ENCODE assay signal across 22 cellular contexts in the genomic region with DNA sequence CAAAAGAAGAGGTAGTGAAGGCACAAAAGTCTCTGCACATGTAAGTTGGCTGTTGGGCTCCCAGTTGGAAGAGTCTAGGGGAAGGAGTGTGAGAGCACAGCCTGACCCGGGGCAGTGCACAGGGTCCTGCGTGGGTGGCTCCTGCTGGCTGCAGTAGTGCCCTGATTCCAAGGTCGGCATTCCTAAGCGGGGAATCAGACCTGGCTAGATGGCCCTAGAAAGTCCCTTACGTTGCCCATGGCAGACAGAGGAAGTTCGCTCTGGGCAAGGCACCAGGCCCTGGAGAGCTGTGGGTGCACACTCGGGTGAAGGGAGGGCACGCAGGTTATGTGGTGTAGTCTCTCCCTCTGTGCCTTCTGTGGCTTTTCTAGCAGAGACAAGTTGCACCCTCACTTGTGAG. TPM values are rescaled to one million over a fixed set of nuclear protein-coding genes. Genes with fewer than 3 reads are reported as not detected.
DNase-seq lines count a peak whose midpoint lies in the region; ATAC-seq, FAIRE-seq and TF ChIP-seq lines count a peak whose summit lies in the region.
"Had no signal": no experiment of that assay in that cellular context is flagged by ENCODE, and none has a peak within 500 bp of the region (broad histone marks: within the 10 kb centered on the region; RNA-seq: fewer than 3 reads in every experiment).

No MANE protein-coding gene starts in this region.

- TF ChIP-seq EP300 in H1 (IDR thresholded peaks at IDR 0.05; ENCODE audit: borderline replicate concordance in 1 of 2, low read depth in 2 of 2, low read length in 2 of 2): no peak
- TF ChIP-seq EP300 in HepG2 (IDR thresholded peaks at IDR 0.05; ENCODE audit: low read depth in 2 of 2, low read length in 2 of 2): no peak
- no peak for TF ChIP-seq EP300 in HepG2 (CRISPR knock-in tag; IDR thresholded peaks at IDR 0.05; ENCODE audit: borderline replicate concordance)
- no peak for TF ChIP-seq EP300 in sigmoid colon (IDR thresholded peaks at IDR 0.05)

- no peaks in the 10 kb centered on the region for H3K23me2 ChIP-seq in H1 (ENCODE audit: low read depth, low read length)

- H4K20me1 ChIP-seq in H1 (replicated peaks in 1 of 2; ENCODE audit: control insufficient read depth in 1 of 2, insufficient read depth in 2 of 2, low read length in 2 of 2): peaks cover 5 to 28% of the 10 kb centered on the region in 2 experiments
- H4K20me1 ChIP-seq in HepG2 (ENCODE audit: insufficient read depth, low read length): no peaks in the 10 kb centered on the region

- no peaks in the 10 kb centered on the region for H3K4me1 ChIP-seq in H1 (replicated peaks in 1 of 4; ENCODE audit: control insufficient read depth in 3 of 4, insufficient read depth in 4 of 4, low read length in 3 of 4)
- peaks cover 9% of the 10 kb centered on the region; the same call in 1 of the 2 replicates for H3K4me1 ChIP-seq in HepG2 (ENCODE audit: insufficient read depth, low read length)
- peaks cover 0 to 20% (median 7%) of the 10 kb centered on the region in 4 donors for H3K4me1 ChIP-seq in sigmoid colon
- no peaks in the 10 kb centered on the region for H3K4me1 ChIP-seq in mesenchymal stem cell (ENCODE audit: control insufficient read depth, insufficient read depth, low read depth, low read length)
- H3K4me1 ChIP-seq: Peyer's patch had no signal

- peak; percentile 41 for ATAC-seq in HepG2
- ATAC-seq: CD8-positive, alpha-beta T cell had no signal

- TF ChIP-seq POLR2A in H1 (IDR thresholded peaks at IDR 0.05; ENCODE audit: control extremely low read depth in 1 of 2, low read depth in 2 of 2, low read length in 2 of 2) (peak in 1 of 2 experiments; percentile 8; a peak in 1 of 3 replicates), HepG2 (IDR thresholded peaks at IDR 0.05; ENCODE audit: insufficient read depth in 1 of 2, low read depth in 2 of 2, low read length in 2 of 2) (no peak), sigmoid colon (IDR thresholded peaks at IDR 0.05) (no peak)

- TF ChIP-seq RAD21 in H1 (IDR thresholded peaks at IDR 0.05 in 1 of 2, conservative IDR thresholded peaks at IDR 0.05 in 1 of 2; ENCODE audit: low read depth in 2 of 2, low read length in 2 of 2) (no peak), HepG2 (CRISPR knock-in tag; IDR thresholded peaks at IDR 0.05) (no peak)

- FAIRE-seq in H1 (lab: Jason Lieb, UNC) (no peak), HepG2 (lab: Jason Lieb, UNC) (no peak)
- FAIRE-seq: D721Med, G401.6 had no signal

- CTCF ChIA-PET in H1 (lab: Charles Lee; ENCODE audit: partially characterized antibody) (no interaction called here), HepG2 (lab: Yijun Ruan, JAX; ENCODE audit: low intra/inter-chr PET ratio, low total read pairs) (no interaction called here)

- H4K91ac ChIP-seq in H1 (replicated peaks; ENCODE audit: insufficient read length, low read length): no peak overlapping the region
- H4K91ac ChIP-seq in mesenchymal stem cell (ENCODE audit: low read length): no peak overlapping the region

- H3K9me3 ChIP-seq in H1 (ENCODE audit: insufficient read depth in 2 of 2, low read depth in 1 of 2, low read length in 1 of 2) (no peaks in the 10 kb centered on the region), HepG2 (ENCODE audit: low read length) (no peaks in the 10 kb centered on the region), sigmoid colon (no peaks in the 10 kb centered on the region), mesenchymal stem cell (ENCODE audit: control insufficient read depth, low read length) (no peaks in the 10 kb centered on the region)
- H3K9me3 ChIP-seq: Peyer's patch had no signal

- H3K79me2 ChIP-seq in H1 (ENCODE audit: control insufficient read depth in 1 of 2, insufficient read depth in 2 of 2, low read length in 2 of 2) (no peaks in the 10 kb centered on the region), HepG2 (ENCODE audit: insufficient read depth, low read length) (no peaks in the 10 kb centered on the region)

- H2BK5ac ChIP-seq in H1 (ENCODE audit: low read depth, low read length): no peak overlapping the region
- no peak overlapping the region for H2BK5ac ChIP-seq in mesenchymal stem cell (ENCODE audit: low read depth, low read length, poor library complexity, severe bottlenecking)

- DNase-seq in DMS 273 (lab: John Stamatoyannopoulos, UW; ENCODE audit: unreplicated experiment) (peak; percentile 10), DMS 273 treated with DMSO at 0.1 percent for 48 hours (lab: John Stamatoyannopoulos, UW) (no peak), H1 (ENCODE audit: low read depth in 1 of 2, low spot score in 2 of 2) (no peak), HepG2 (ENCODE audit: low spot score) (no peak), sigmoid colon (no peak), mesenchymal stem cell (no peak), T-helper 2 cell (no peak), dedifferentiated amniotic fluid mesenchymal stem cell (ENCODE audit: extremely low spot score) (no peak)
- DNase-seq: CD8-positive, alpha-beta T cell; DND-41; HCEC 1CT; NCI-H1417; NCI-H187 treated with DMSO at 0.1 percent for 48 hours; NCI-H2171 treated with DMSO at 0.1 percent for 48 hours; NCI-H510A treated with DMSO at 0.1 percent for 48 hours; Peyer's patch; SHP77 treated with DMSO at 0.1 percent for 48 hours had no signal

- intact Hi-C loops in HepG2 (cut with micrococcal nuclease; ENCODE audit: unreplicated experiment): no loop called here
- intact Hi-C loops in sigmoid colon (cut with DNase I): no loop called here

- H2BK20ac ChIP-seq in H1 (ENCODE audit: low read length): no peak overlapping the region

- WGBS in H1 (ENCODE audit: extremely low coverage in 1 of 2, insufficient coverage in 1 of 2, insufficient read length in 1 of 2, insufficient replicate concordance in 2 of 2, low coverage in 1 of 2, low lambda C conversion rate in 2 of 2, missing lambda C conversion rate in 1 of 2), 2 experiments: 89% methylated on average over 8 of the region's 8 CpGs; no CpG with 5 or more reads in 1 of the 2 experiments
- WGBS in HepG2 (ENCODE audit: low lambda C conversion rate): 90% methylated on average over 5 of the region's 8 CpGs
- WGBS in sigmoid colon, 2 donors: 93 to 95% methylated on average over 8 of the region's 8 CpGs
- 99% methylated on average over 8 of the region's 8 CpGs for WGBS in mesenchymal stem cell

- H3K4ac ChIP-seq in H1 (replicated peaks; ENCODE audit: insufficient read length, low read depth, low read length): no peak overlapping the region
- H3K4ac ChIP-seq in mesenchymal stem cell (ENCODE audit: low read depth in 1 of 2, low read length in 2 of 2): no peak overlapping the region

- H2AK5ac ChIP-seq in H1 (ENCODE audit: low read depth, low read length) (no peak overlapping the region), mesenchymal stem cell (ENCODE audit: low read length, severe bottlenecking) (no peak overlapping the region)

- H2BK120ac ChIP-seq in H1 (replicated peaks; ENCODE audit: low read depth, low read length) (no peak overlapping the region), mesenchymal stem cell (ENCODE audit: low read depth, low read length) (no peak overlapping the region)

- POLR2A ChIA-PET in H1 (lab: Charles Lee; ENCODE audit: partially characterized antibody): no interaction called here
- POLR2A ChIA-PET in HepG2 (lab: Yijun Ruan, JAX): no interaction called here

- peaks cover 2% of the 10 kb centered on the region; the same call in 1 of the 2 replicates for H3K79me1 ChIP-seq in H1 (ENCODE audit: low read depth, low read length)
- peaks cover 32% of the 10 kb centered on the region for H3K79me1 ChIP-seq in mesenchymal stem cell (replicated peaks; ENCODE audit: low read length, poor library complexity, severe bottlenecking)

- H3K4me2 ChIP-seq in H1 (ENCODE audit: insufficient read depth in 1 of 2, low read depth in 2 of 2, low read length in 2 of 2): no peak overlapping the region
- no peak overlapping the region for H3K4me2 ChIP-seq in HepG2 (ENCODE audit: low read depth, low read length)
- no peak overlapping the region for H3K4me2 ChIP-seq in mesenchymal stem cell (ENCODE audit: low read length, poor library complexity, severe bottlenecking)

- H2AFZ ChIP-seq in H1 (ENCODE audit: low read length) (no peak overlapping the region), HepG2 (ENCODE audit: low read length) (no peak overlapping the region), mesenchymal stem cell (ENCODE audit: low read depth, low read length) (no peak overlapping the region)

- H3K27me3 ChIP-seq in H1 (replicated peaks in 1 of 4; ENCODE audit: control insufficient read depth in 3 of 4, extremely low read depth in 1 of 4, insufficient read depth in 3 of 4, low read length in 3 of 4): no peaks in the 10 kb centered on the region
- no peaks in the 10 kb centered on the region for H3K27me3 ChIP-seq in HepG2 (ENCODE audit: control insufficient read depth in 1 of 2, insufficient read depth in 2 of 2, low read length in 2 of 2)
- no peaks in the 10 kb centered on the region for H3K27me3 ChIP-seq in sigmoid colon
- H3K27me3 ChIP-seq in mesenchymal stem cell (ENCODE audit: control insufficient read depth in 1 of 2, insufficient read depth in 1 of 2, low read length in 2 of 2): no peaks in the 10 kb centered on the region
- H3K27me3 ChIP-seq: Peyer's patch had no signal

- H2BK15ac ChIP-seq in H1 (ENCODE audit: low read length) (no peak overlapping the region), mesenchymal stem cell (ENCODE audit: low read depth, poor library complexity, severe bottlenecking) (no peak overlapping the region)

- TF ChIP-seq CTCF in H1 (IDR thresholded peaks at IDR 0.05; ENCODE audit: control extremely low read depth in 1 of 3, insufficient read depth in 1 of 3, low read depth in 1 of 3, low read length in 3 of 3) (no peak), HepG2 (CRISPR knock-in tag; IDR thresholded peaks at IDR 0.05) (no peak), sigmoid colon (IDR thresholded peaks at IDR 0.05) (no peak)

- no peak overlapping the region for H3K56ac ChIP-seq in H1 (replicated peaks; ENCODE audit: insufficient read length, low read depth, low read length)

- H3K36me3 ChIP-seq in H1 (ENCODE audit: control insufficient read depth in 2 of 4, insufficient read depth in 4 of 4, low read length in 3 of 4) (peaks cover 43 to 94% (median 63%) of the 10 kb centered on the region in 4 experiments), HepG2 (replicated peaks in 1 of 2; ENCODE audit: control insufficient read depth in 1 of 2, insufficient read depth in 2 of 2, low read length in 2 of 2) (peaks cover 46 to 76% of the 10 kb centered on the region in 2 experiments), sigmoid colon (peaks cover 50 to 92% (median 56%) of the 10 kb centered on the region in 4 donors), mesenchymal stem cell (ENCODE audit: control insufficient read depth in 1 of 2, insufficient read depth in 2 of 2, low read depth in 1 of 2, low read length in 2 of 2) (peaks cover 74 to 94% of the 10 kb centered on the region in 2 experiments)

- H3K23ac ChIP-seq in H1 (ENCODE audit: insufficient read length): no peak overlapping the region
- no peak overlapping the region for H3K23ac ChIP-seq in mesenchymal stem cell (ENCODE audit: low read length in 2 of 2)

- H3K14ac ChIP-seq in H1 (ENCODE audit: insufficient read length) (no peak overlapping the region), mesenchymal stem cell (ENCODE audit: low read length in 2 of 2) (no peak overlapping the region)

- H3K18ac ChIP-seq in H1 (ENCODE audit: extremely low read depth, low read length): no peak overlapping the region
- H3K18ac ChIP-seq in mesenchymal stem cell (ENCODE audit: low read depth in 1 of 2, low read length in 2 of 2): no peak overlapping the region

- in situ Hi-C loops in HepG2 (cut with HindIII; ENCODE audit: extremely low pct_ligation_motif_present, low pct_unique_long_range_greater_than_20kb): no loop called here

- H3K4me3 ChIP-seq in H1 (ENCODE audit: extremely low read depth in 1 of 4, insufficient read depth in 2 of 4, low read depth in 3 of 4, low read length in 4 of 4): no peak overlapping the region
- H3K4me3 ChIP-seq in HepG2 (replicated peaks in 1 of 3; ENCODE audit: insufficient read depth in 1 of 3, low read depth in 2 of 3, low read length in 3 of 3): no peak overlapping the region
- H3K4me3 ChIP-seq in sigmoid colon: no peak overlapping the region
- H3K4me3 ChIP-seq in mesenchymal stem cell (ENCODE audit: insufficient read depth in 1 of 2, low read depth in 1 of 2, low read length in 2 of 2): no peak overlapping the region
- H3K4me3 ChIP-seq: Peyer's patch had no signal

- no TSS peak for BruUV-seq in HepG2 (replicated peaks; lab: Mats Ljungman, UMichigan)

- no peak overlapping the region for H2BK12ac ChIP-seq in H1 (ENCODE audit: low read depth, low read length)
- H2BK12ac ChIP-seq in mesenchymal stem cell (ENCODE audit: low read length in 2 of 2): no peak overlapping the region

- H3K27ac ChIP-seq in H1 (ENCODE audit: low read depth, low read length): no peak overlapping the region
- no peak overlapping the region for H3K27ac ChIP-seq in HepG2 (ENCODE audit: extremely low read length, insufficient read depth, low read length)
- peak overlapping the region in 3 of 4 donors; percentile 55 to 72 (median 70) for H3K27ac ChIP-seq in sigmoid colon
- no peak overlapping the region for H3K27ac ChIP-seq in mesenchymal stem cell (ENCODE audit: low read length, poor library complexity, severe bottlenecking)
- H3K27ac ChIP-seq: 22Rv1, Peyer's patch had no signal

- no peak overlapping the region for H4K5ac ChIP-seq in H1 (ENCODE audit: insufficient read length, low read depth, low read length)

- no peak overlapping the region for H3K9ac ChIP-seq in H1 (replicated peaks in 1 of 4; ENCODE audit: extremely low read depth in 1 of 4, low read depth in 3 of 4, low read length in 3 of 4)
- H3K9ac ChIP-seq in HepG2 (ENCODE audit: insufficient read depth, low read depth, low read length): no peak overlapping the region
- H3K9ac ChIP-seq in mesenchymal stem cell (ENCODE audit: low read length): no peak overlapping the region

- H4K8ac ChIP-seq in H1 (ENCODE audit: extremely low read depth, insufficient read depth, low read length): 0 out of 2 replicates have a peak overlapping the region, but pooled peaks have one; percentile 12
- no peak overlapping the region for H4K8ac ChIP-seq in mesenchymal stem cell (ENCODE audit: low read length)

RNA-seq across cellular contexts. Expression of gene SLC5A11, which starts 22.8 kb away (rescaled TPM):
- total RNA-seq in H1 (2021; fragmentation: NEBNext Ultra II Directional; extraction: Animal tissue kit (Norgen Biotek cat#: 25700)): 0.26 and 0.36 TPM in 2 replicates
- polyA plus RNA-seq in H1 (2011; rRNA removed): 0.19 and 0.59 TPM in 2 replicates
- polyA plus RNA-seq in H1 (2011; cell fraction: cytosol; rRNA removed): 0.17 TPM
- 0.90 TPM for polyA plus RNA-seq in H1 (2011; cell fraction: nucleus; rRNA removed)
- 0.10 to 0.25 TPM (median 0.18 TPM) in 4 replicates for polyA plus RNA-seq in H1 (2012, experiment 1 of 2)
- polyA plus RNA-seq in H1 (2012, experiment 2 of 2): 0.08 TPM
- polyA plus RNA-seq in H1 (2013, experiment 1 of 2): 0.10 TPM
- 0.09 TPM for polyA plus RNA-seq in H1 (2013, experiment 2 of 2)
- polyA minus RNA-seq in H1 (2011; rRNA and poly(A)+ RNA removed): 2.0 TPM in 1 of 2 replicates, not detected in the other
- not detected for polyA minus RNA-seq in H1 (2011; cell fraction: cytosol; rRNA and poly(A)+ RNA removed)
- 0.70 TPM for polyA minus RNA-seq in H1 (2011; cell fraction: nucleus; rRNA and poly(A)+ RNA removed)
- total RNA-seq in HepG2 (2016; rRNA removed; fragmentation: Illumina TruSeq; extraction: Trizol): 1.7 and 3.3 TPM in 2 replicates
- total RNA-seq in HepG2 (2016; cell fraction: cytosol; rRNA removed; fragmentation: Illumina TruSeq; extraction: Trizol; ENCODE audit: low read depth): 0.44 and 1.0 TPM in 2 replicates
- total RNA-seq in HepG2 (2016; cell fraction: insoluble cytoplasmic fraction; rRNA removed; fragmentation: Illumina TruSeq; extraction: Trizol): 1.3 and 3.5 TPM in 2 replicates
- total RNA-seq in HepG2 (2016; cell fraction: membrane; rRNA removed; fragmentation: Illumina TruSeq; extraction: Trizol): 0.86 and 0.93 TPM in 2 replicates
- 4.1 and 5.6 TPM in 2 replicates for total RNA-seq in HepG2 (2016; cell fraction: nucleus; rRNA removed; fragmentation: Illumina TruSeq; extraction: Trizol)
- polyA plus RNA-seq in HepG2 (2011; rRNA removed): 1.2 and 1.7 TPM in 2 replicates
- 0.36 and 0.38 TPM in 2 replicates for polyA plus RNA-seq in HepG2 (2011; cell fraction: cytosol; rRNA removed)
- polyA plus RNA-seq in HepG2 (2011; cell fraction: nucleus; rRNA removed): 4.5 and 4.8 TPM in 2 replicates
- 0.80 and 1.3 TPM in 2 replicates for polyA plus RNA-seq in HepG2 (2012)
- 0.45 and 0.52 TPM in 2 replicates for polyA plus RNA-seq in HepG2 (2016; cell fraction: cytosol; fragmentation: Illumina TruSeq; extraction: Trizol; ENCODE audit: low read depth)
- 1.1 and 1.2 TPM in 2 replicates for polyA plus RNA-seq in HepG2 (2016; cell fraction: insoluble cytoplasmic fraction; fragmentation: Illumina TruSeq; extraction: Trizol; ENCODE audit: low read depth)
- polyA plus RNA-seq in HepG2 (2016; cell fraction: membrane; fragmentation: Illumina TruSeq; extraction: Trizol; ENCODE audit: low read depth): 1.1 and 1.3 TPM in 2 replicates
- polyA plus RNA-seq in HepG2 (2016; cell fraction: nucleus; fragmentation: Illumina TruSeq; extraction: Trizol; ENCODE audit: insufficient read depth, low read depth): 5.5 and 5.7 TPM in 2 replicates
- 0.77 and 1.0 TPM in 2 replicates for polyA minus RNA-seq in HepG2 (2011; rRNA and poly(A)+ RNA removed; ENCODE audit: low replicate concordance)
- polyA minus RNA-seq in HepG2 (2011; cell fraction: cytosol; rRNA and poly(A)+ RNA removed): 0.49 TPM in 1 of 2 replicates, not detected in the other
- polyA minus RNA-seq in HepG2 (2011; cell fraction: nucleus; rRNA and poly(A)+ RNA removed): 2.5 and 3.5 TPM in 2 replicates
- total RNA-seq in sigmoid colon: under 1 TPM in 1 of 4 donors, not detected in 3; 0.14 TPM
- 1 to 10 TPM in 1 of 3 donors, under 1 TPM in 1, not detected in 1; 0.19 to 1.2 TPM for polyA plus RNA-seq in sigmoid colon
- polyA plus RNA-seq in mesenchymal stem cell (2013, experiment 1 of 2): 0.03 TPM
- not detected for polyA plus RNA-seq in mesenchymal stem cell (2013, experiment 2 of 2)
- total RNA-seq: LHCN-M2 had no signal
- polyA plus RNA-seq: BJ had no signal

Comparison
In these comparisons a context has a peak if more than half of its experiments do, and no peak if none do; other contexts are left out.
1. H3K27ac ChIP-seq: peak in sigmoid colon (3 of 4); none in H1 (single experiment), HepG2 (single experiment) and mesenchymal stem cell (single experiment).